Comparison of ENCODE assay signal across 9 cellular contexts in genomic region chr15:35673093-35673573, GRCh38.
DNase-seq lines count a peak whose midpoint lies in the region; ATAC-seq and TF ChIP-seq lines count a peak whose summit lies in the region.
"Had no signal": no experiment of that assay in that cellular context is flagged by ENCODE, and none has a peak within 500 bp of the region (broad histone marks: within the 10 kb centered on the region; RNA-seq: fewer than 3 reads in every experiment).

No MANE protein-coding gene starts in this region.

- no peaks in the 10 kb centered on the region for H4K20me1 ChIP-seq in OCI-LY1 (ENCODE audit: insufficient read depth, low read length)

- DNase-seq in stimulated activated CD4-positive, alpha-beta T cell treated with anti-CD3 and anti-CD28 coated beads, Interleukin-15, amount 100 ng/mL, for 24 hours: peak; percentile 5
- DNase-seq in stimulated activated CD4-positive, alpha-beta T cell treated with anti-CD3 and anti-CD28 coated beads, Interleukin-4, amount 100 ng/mL, for 24 hours: no peak
- DNase-seq in left cardiac atrium (peak; percentile 37), aorta (no peak), RKO (ENCODE audit: low spot score) (no peak), NCI-H1930 (lab: John Stamatoyannopoulos, UW) (no peak)
- DNase-seq in activated effector memory CD4-positive, alpha-beta T cell treated with anti-CD3 and anti-CD28 coated beads, Interleukin-2, amount 50 U/mL, for 16 hours: no peak
- DNase-seq: stimulated activated CD4-positive, alpha-beta T cell treated with anti-CD3 and anti-CD28 coated beads, Interleukin-4, amount 100 ng/mL, for 1 hour had no signal

- H3K9ac ChIP-seq in OCI-LY1 (ENCODE audit: low read length): no peak overlapping the region

- H3K4me1 ChIP-seq in OCI-LY1 (ENCODE audit: insufficient read depth, low read length, severe bottlenecking) (peaks cover 7% of the 10 kb centered on the region), aorta (ENCODE audit: control insufficient read depth in 1 of 2, insufficient read depth in 2 of 2, low read length in 2 of 2) (no peaks in the 10 kb centered on the region)

- peak overlapping the region; percentile 82; the same call in 1 of the 2 replicates for H2AFZ ChIP-seq in OCI-LY1 (ENCODE audit: low read length)

- intact Hi-C loops in left cardiac atrium (cut with DNase I) (no loop called here), aorta (cut with DNase I) (no loop called here)

- H3K4me3 ChIP-seq in OCI-LY1 (ENCODE audit: low read depth, low read length, poor library complexity, severe bottlenecking): peak overlapping the region; percentile 33
- H3K4me3 ChIP-seq in aorta (ENCODE audit: low read length in 2 of 2): no peak overlapping the region

- no peaks in the 10 kb centered on the region for H3K9me2 ChIP-seq in OCI-LY1 (ENCODE audit: low read depth, low read length)

- peak; percentile 60 to 84 for ATAC-seq in left cardiac atrium
- ATAC-seq in aorta (ENCODE audit: low FRiP score): peak; percentile 19

- H3K27me3 ChIP-seq in OCI-LY1 (ENCODE audit: insufficient read depth, low read length): no peaks in the 10 kb centered on the region
- H3K27me3 ChIP-seq in aorta (ENCODE audit: control insufficient read depth in 1 of 2, insufficient read depth in 2 of 2, low read length in 1 of 2): no peaks in the 10 kb centered on the region

- no peaks in the 10 kb centered on the region for H3F3A ChIP-seq in OCI-LY1 (ENCODE audit: insufficient read depth, low read length)

- no peak overlapping the region for H3K27ac ChIP-seq in OCI-LY1 (ENCODE audit: low read depth, low read length, poor library complexity, severe bottlenecking)
- no peak overlapping the region for H3K27ac ChIP-seq in aorta (ENCODE audit: low read depth in 1 of 2, low read length in 2 of 2)

- TF ChIP-seq CTCF in OCI-LY1 (IDR thresholded peaks at IDR 0.05; ENCODE audit: low read length): no peak

- H3K9me3 ChIP-seq in OCI-LY1 (ENCODE audit: low read length): no peaks in the 10 kb centered on the region
- H3K9me3 ChIP-seq in aorta (ENCODE audit: control insufficient read depth, low read length): no peaks in the 10 kb centered on the region

- H3K79me2 ChIP-seq in OCI-LY1 (ENCODE audit: insufficient read depth, low read length): no peaks in the 10 kb centered on the region

- H3K4me2 ChIP-seq in OCI-LY1 (ENCODE audit: low read length): peak overlapping the region; percentile 48

- 81 to 82% methylated on average over 8 of the region's 8 CpGs for WGBS in aorta, 2 donors

- no peaks in the 10 kb centered on the region for H3K36me3 ChIP-seq in OCI-LY1 (ENCODE audit: insufficient read depth, low read length)
- H3K36me3 ChIP-seq in aorta (ENCODE audit: control insufficient read depth in 1 of 2, insufficient read depth in 2 of 2, low read length in 1 of 2): no peaks in the 10 kb centered on the region

Comparison
In these comparisons a context has a peak if more than half of its experiments do, and no peak if none do; other contexts are left out.
1. DNase-seq: peak in stimulated activated CD4-positive, alpha-beta T cell treated with anti-CD3 and anti-CD28 coated beads, Interleukin-15, amount 100 ng/mL, for 24 hours (single experiment) and left cardiac atrium (single experiment); none in stimulated activated CD4-positive, alpha-beta T cell treated with anti-CD3 and anti-CD28 coated beads, Interleukin-4, amount 100 ng/mL, for 24 hours (single experiment), aorta (0 of 2), activated effector memory CD4-positive, alpha-beta T cell treated with anti-CD3 and anti-CD28 coated beads, Interleukin-2, amount 50 U/mL, for 16 hours (single experiment), RKO (single experiment) and NCI-H1930 (0 of 2).